ENCODE assay signal across 13 cellular contexts in the genomic region with DNA sequence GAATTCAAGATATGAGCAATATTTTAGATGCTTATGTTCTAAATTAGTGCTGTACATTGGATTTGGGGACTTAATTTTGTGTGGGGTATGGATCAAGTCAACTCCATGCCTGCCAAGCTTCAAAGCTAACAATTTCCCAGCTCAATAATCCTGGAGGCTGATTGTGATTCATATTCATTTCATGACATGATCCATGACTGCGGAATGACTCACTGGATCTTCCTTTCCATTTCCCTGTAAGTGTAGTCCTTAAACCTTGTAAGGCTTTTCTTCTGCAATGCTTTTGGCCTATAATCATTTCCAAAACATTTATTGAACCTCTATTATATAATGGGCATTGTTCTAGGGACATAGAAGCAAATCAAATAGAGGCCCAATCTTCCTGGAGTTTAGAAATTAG. TPM values are rescaled to one million over a fixed set of nuclear protein-coding genes. Genes with fewer than 3 reads are reported as not detected.
A peak's percentile ranks its signal among the peaks of the same experiment; 100 is the strongest.
DNase-seq lines count a peak whose midpoint lies in the region; TF ChIP-seq lines count a peak whose summit lies in the region.
"Had no signal": no experiment of that assay in that cellular context is flagged by ENCODE, and none has a peak within 500 bp of the region (broad histone marks: within the 10 kb centered on the region; RNA-seq: fewer than 3 reads in every experiment).

No MANE protein-coding gene starts in this region.

- no TSS peak for BruUV-seq in A673 (replicated peaks; lab: Mats Ljungman, UMichigan)

- no peaks in the 10 kb centered on the region for H3K4me1 ChIP-seq in A673 (ENCODE audit: insufficient read depth, low read length, poor library complexity, severe bottlenecking)
- no peaks in the 10 kb centered on the region for H3K4me1 ChIP-seq in thyroid gland
- H3K4me1 ChIP-seq: body of pancreas had no signal

- no peaks in the 10 kb centered on the region for H3K9me3 Mint-ChIP-seq in activated CD4-positive, alpha-beta T cell treated with anti-CD3 and anti-CD28 coated beads, Interleukin-2, amount 10 ng/mL, durations not matched to agents 24 days and 14 days

- no peak overlapping the region for H3K27ac Mint-ChIP-seq in activated CD4-positive, alpha-beta T cell treated with anti-CD3 and anti-CD28 coated beads, Interleukin-2, amount 10 ng/mL, durations not matched to agents 24 days and 14 days
- H3K27ac Mint-ChIP-seq: progenitor cell of endocrine pancreas had no signal

- no peak overlapping the region for H3K4me3 ChIP-seq in A673 (ENCODE audit: low read depth, low read length, poor library complexity, severe bottlenecking)
- H3K4me3 ChIP-seq in astrocyte of the cerebellum (ENCODE audit: low read depth, low read length), result no peak overlapping the region
- H3K4me3 ChIP-seq in thyroid gland (replicated peaks in 1 of 3), result no peak overlapping the region
- H3K4me3 ChIP-seq: body of pancreas had no signal

- no peaks in the 10 kb centered on the region for H3K27me3 Mint-ChIP-seq in activated CD4-positive, alpha-beta T cell treated with anti-CD3 and anti-CD28 coated beads, Interleukin-2, amount 10 ng/mL, durations not matched to agents 24 days and 14 days
- H3K27me3 Mint-ChIP-seq: progenitor cell of endocrine pancreas had no signal

- no peak for TF ChIP-seq CTCF in A673 (conservative IDR thresholded peaks at IDR 0.05; ENCODE audit: low read depth, low read length)
- no peak for TF ChIP-seq CTCF in astrocyte of the cerebellum (IDR thresholded peaks at IDR 0.05; ENCODE audit: low read depth, low read length, missing control alignments)
- TF ChIP-seq CTCF in thyroid gland (IDR thresholded peaks at IDR 0.05), result no peak

- H3K36me3 Mint-ChIP-seq in activated CD4-positive, alpha-beta T cell treated with anti-CD3 and anti-CD28 coated beads, Interleukin-2, amount 10 ng/mL, durations not matched to agents 24 days and 14 days (ENCODE audit: low read depth), result no peaks in the 10 kb centered on the region

- no peaks in the 10 kb centered on the region for H3K4me1 Mint-ChIP-seq in activated CD4-positive, alpha-beta T cell treated with anti-CD3 and anti-CD28 coated beads, Interleukin-2, amount 10 ng/mL, durations not matched to agents 24 days and 14 days

- H3K36me3 ChIP-seq in A673 (ENCODE audit: insufficient read depth, low read length, poor library complexity, severe bottlenecking) (no peaks in the 10 kb centered on the region), thyroid gland (no peaks in the 10 kb centered on the region)

- CTCF ChIA-PET in A673 (lab: Charles Lee), result no interaction called here

- H3K27ac ChIP-seq in A673 (ENCODE audit: low read depth, low read length, poor library complexity, severe bottlenecking) (no peak overlapping the region), thyroid gland (no peak overlapping the region)
- H3K27ac ChIP-seq: body of pancreas had no signal

- TF ChIP-seq POLR2A in thyroid gland (IDR thresholded peaks at IDR 0.05), result no peak

- DNase-seq in A673 (ENCODE audit: low spot score) (peak; percentile 21), HPDE6-E6E7 (ENCODE audit: extremely low spot score) (peak; percentile 76), astrocyte of the cerebellum (ENCODE audit: low read depth) (peak; percentile 54), hepatic stellate cell (ENCODE audit: low spot score) (peak; percentile 54), NCI-H2081 (lab: John Stamatoyannopoulos, UW) (no peak), thyroid gland (no peak), RPMI8226 (no peak)
- DNase-seq in activated CD4-positive, alpha-beta T cell treated with anti-CD3 and anti-CD28 coated beads, Interleukin-2, amount 10 ng/mL, durations not matched to agents 24 days and 14 days, result no peak
- DNase-seq: activated CD8-positive, alpha-beta memory T cell treated with anti-CD3 and anti-CD28 coated beads, Interleukin-2, amount 50 U/mL, for 48 hours; AML-193; body of pancreas; KBM-7 had no signal

- H3K27me3 ChIP-seq in A673 (replicated peaks; ENCODE audit: insufficient read depth, low read depth, low read length, poor library complexity), result no peaks in the 10 kb centered on the region
- H3K27me3 ChIP-seq in thyroid gland, result no peaks in the 10 kb centered on the region
- H3K27me3 ChIP-seq: body of pancreas had no signal

- WGBS in thyroid gland, 2 donors, result 95 to 100% methylated on average over 1 of the region's 1 CpG

- intact Hi-C loops in A673 (cut with micrococcal nuclease; ENCODE audit: unreplicated experiment), result no loop called here
- intact Hi-C loops in activated CD4-positive, alpha-beta T cell treated with anti-CD3 and anti-CD28 coated beads, Interleukin-2, amount 10 ng/mL, durations not matched to agents 24 days and 14 days (cut with micrococcal nuclease), result no loop called here
- intact Hi-C loops in thyroid gland (cut with DNase I), result no loop called here

- POLR2A ChIA-PET in A673 (lab: Charles Lee; ENCODE audit: low non-redundant PET), result no interaction called here

- in situ Hi-C loops in astrocyte of the cerebellum (cut with HindIII; ENCODE audit: low sequenced_read_pairs), result no loop called here

- no peak overlapping the region for H3K4me3 Mint-ChIP-seq in activated CD4-positive, alpha-beta T cell treated with anti-CD3 and anti-CD28 coated beads, Interleukin-2, amount 10 ng/mL, durations not matched to agents 24 days and 14 days

- H3K9me3 ChIP-seq in A673 (ENCODE audit: low read depth, low read length, poor library complexity, severe bottlenecking) (no peaks in the 10 kb centered on the region), thyroid gland (no peaks in the 10 kb centered on the region)
- H3K9me3 ChIP-seq: body of pancreas had no signal

RNA-seq across cellular contexts. Expression of gene CCN2, which starts 44.8 kb away (rescaled TPM):
- 6.6 and 17.5 TPM in 2 replicates for total RNA-seq in A673 (2021)
- not detected in 2 replicates for total RNA-seq in activated CD4-positive, alpha-beta T cell treated with anti-CD3 and anti-CD28 coated beads, Interleukin-2, amount 10 ng/mL, durations not matched to agents 24 days and 14 days
- total RNA-seq in thyroid gland, result 100 to 1,000 TPM in 3 of 4 donors, 10 to 100 TPM in 1; 40.1 to 173 (median 137) TPM

Comparison
In these comparisons a context has a peak if more than half of its experiments do, and no peak if none do; other contexts are left out.
1. DNase-seq: peak in A673 (single experiment), HPDE6-E6E7 (single experiment), astrocyte of the cerebellum (single experiment) and hepatic stellate cell (single experiment); none in activated CD4-positive, alpha-beta T cell treated with anti-CD3 and anti-CD28 coated beads, Interleukin-2, amount 10 ng/mL, durations not matched to agents 24 days and 14 days (single experiment), NCI-H2081 (0 of 2), thyroid gland (0 of 2) and RPMI8226 (single experiment).